1 cellular context compared by ENCODE assay signal in genomic region chr12:109604132-109604585, GRCh38.
TF ChIP-seq lines count a peak whose summit lies in the region.

No MANE protein-coding gene starts in this region.

TF ChIP-seq in K562, 482 proteins besides CTCF, POLR2A, EP300 and RAD21:
- TF ChIP-seq ZNF140 (CRISPR knock-in tag; IDR thresholded peaks at IDR 0.05) (no peak), SRSF1 (IDR thresholded peaks at IDR 0.05; ENCODE audit: low read depth, low read length) (no peak), MCM2 (IDR thresholded peaks at IDR 0.05; ENCODE audit: low read depth) (no peak), THAP12 (CRISPR knock-in tag; IDR thresholded peaks at IDR 0.05) (no peak), ZNF699 (CRISPR knock-in tag; IDR thresholded peaks at IDR 0.05; ENCODE audit: insufficient replicate concordance) (no peak), ZFP36 (IDR thresholded peaks at IDR 0.05; ENCODE audit: low read depth, low read length, partially characterized antibody) (peak; percentile 78), RBM25 (IDR thresholded peaks at IDR 0.05; ENCODE audit: low read depth, low read length, severe bottlenecking) (peak; percentile 65), SMARCA5 (IDR thresholded peaks at IDR 0.05) (no peak), PTBP1 (IDR thresholded peaks at IDR 0.05; ENCODE audit: low read depth, low read length) (no peak), TRIM28 (IDR thresholded peaks at IDR 0.05) (no peak)
TF ChIP-seq in K562: peak in this region for 2.
